8 cellular contexts compared by ENCODE assay signal in genomic region chr14:77980475-77981321, GRCh38.
DNase-seq lines count a peak whose midpoint lies in the region; ATAC-seq and TF ChIP-seq lines count a peak whose summit lies in the region.

No MANE protein-coding gene starts in this region.

- no peak for TF ChIP-seq EP300 in tibial nerve (IDR thresholded peaks at IDR 0.05)

- ATAC-seq in lung (ENCODE audit: insufficient read depth, low FRiP score) (peak; percentile 83), GM21515 (IDR thresholded peaks at IDR 0.05; ENCODE audit: unreplicated experiment) (no peak), GM21723 (IDR thresholded peaks at IDR 0.05; ENCODE audit: unreplicated experiment) (no peak)

- peak overlapping the region; percentile 89 for H3K27ac ChIP-seq in cingulate gyrus (ENCODE audit: low read depth, low read length)
- H3K27ac ChIP-seq in lung (ENCODE audit: low read depth in 1 of 2, low read length in 1 of 2) = no peak overlapping the region
- H3K27ac ChIP-seq in tibial nerve = no peak overlapping the region

- peak; percentile 4 for DNase-seq in activated CD4-positive, alpha-beta T cell treated with anti-CD3 and anti-CD28 coated beads for 48 hours
- no peak for DNase-seq in activated CD4-positive, alpha-beta T cell treated with anti-CD3 and anti-CD28 coated beads, Interleukin-2, amount 50 U/mL, for 4 hours
- DNase-seq in lung (ENCODE audit: low spot score) (peak; percentile 69), tibial nerve (ENCODE audit: low spot score in 2 of 2) (no peak), HAP-1 (ENCODE audit: low spot score in 2 of 2) (no peak)

- H3K36me3 ChIP-seq in lung (ENCODE audit: control insufficient read depth in 2 of 2, insufficient read depth in 2 of 2, low read length in 2 of 2) (no peaks in the 10 kb centered on the region), tibial nerve (no peaks in the 10 kb centered on the region), HAP-1 (replicated peaks) (no peaks in the 10 kb centered on the region)

- H3K27me3 ChIP-seq in lung (ENCODE audit: control insufficient read depth, insufficient read depth) = no peaks in the 10 kb centered on the region
- H3K27me3 ChIP-seq in tibial nerve = peaks cover 0 to 10% of the 10 kb centered on the region in 2 donors
- no peaks in the 10 kb centered on the region for H3K27me3 ChIP-seq in HAP-1 (ENCODE audit: low read depth)

- TF ChIP-seq CTCF in lung (IDR thresholded peaks at IDR 0.05; ENCODE audit: control extremely low read depth, extremely low read depth) (no peak), tibial nerve (IDR thresholded peaks at IDR 0.05) (no peak)

- no peak for TF ChIP-seq POLR2A in tibial nerve (IDR thresholded peaks at IDR 0.05)

- H3K4me3 ChIP-seq in lung (peak overlapping the region; percentile 12), tibial nerve (peak overlapping the region; percentile 16 to 42 (median 34)), HAP-1 (no peak overlapping the region)

- 6 to 7% methylated on average over 45 of the region's 45 CpGs for WGBS in lung, 2 donors
- WGBS in tibial nerve, 2 donors = 13 to 19% methylated on average over 21 to 27 of the region's 45 CpGs

- in situ Hi-C loops in HAP-1 (cut with MboI; ENCODE audit: low sequenced_read_pairs) = no loop called here

- H3K4me1 ChIP-seq in lung (ENCODE audit: control insufficient read depth in 2 of 2, insufficient read depth in 2 of 2, low read length in 2 of 2) (peaks cover 0 to 7% of the 10 kb centered on the region in 2 donors), tibial nerve (peaks cover 0 to 17% (median 9%) of the 10 kb centered on the region in 4 donors), HAP-1 (no peaks in the 10 kb centered on the region)

- H3K9me3 ChIP-seq in lung (ENCODE audit: control insufficient read depth in 2 of 2, insufficient read depth in 1 of 2, low read length in 1 of 2) = no peaks in the 10 kb centered on the region
- no peaks in the 10 kb centered on the region for H3K9me3 ChIP-seq in tibial nerve
- no peaks in the 10 kb centered on the region for H3K9me3 ChIP-seq in HAP-1

Comparison
In these comparisons a context has a peak if more than half of its experiments do, and no peak if none do; other contexts are left out.
1. DNase-seq: peak in activated CD4-positive, alpha-beta T cell treated with anti-CD3 and anti-CD28 coated beads for 48 hours (single experiment) and lung (single experiment); none in activated CD4-positive, alpha-beta T cell treated with anti-CD3 and anti-CD28 coated beads, Interleukin-2, amount 50 U/mL, for 4 hours (0 of 2), tibial nerve (0 of 2) and HAP-1 (0 of 2).